ENCODE assay signal across 13 cellular contexts in the genomic region with DNA sequence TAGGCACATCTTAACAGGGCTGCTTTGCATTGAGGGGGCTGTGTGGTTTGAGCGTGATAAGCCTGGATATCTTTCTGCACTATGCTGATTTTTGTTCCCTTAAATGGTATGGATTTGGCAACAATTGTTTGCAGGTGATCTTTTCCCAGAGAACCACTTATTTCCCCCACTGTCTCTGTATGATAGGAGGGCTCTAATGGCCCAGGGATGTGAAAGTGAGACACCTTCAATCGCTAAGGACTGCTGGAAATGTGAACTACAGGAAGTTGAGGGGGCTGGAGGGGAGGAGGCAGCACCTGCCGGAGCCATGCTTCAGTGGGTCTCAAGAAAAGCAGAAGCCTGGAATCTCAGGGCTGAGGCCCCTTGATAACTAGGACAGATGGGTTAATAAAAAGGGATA. TPM values are rescaled to one million over a fixed set of nuclear protein-coding genes. Genes with fewer than 3 reads are reported as not detected.
DNase-seq lines count a peak whose midpoint lies in the region; ATAC-seq lines count a peak whose summit lies in the region.
"Had no signal": no experiment of that assay in that cellular context is flagged by ENCODE, and none has a peak within 500 bp of the region (broad histone marks: within the 10 kb centered on the region; RNA-seq: fewer than 3 reads in every experiment).

No MANE protein-coding gene starts in this region.

- DNase-seq in NCI-H1417 (lab: John Stamatoyannopoulos, UW) (peak in 2 of 3 experiments; percentile 42 to 66), NCI-H1417 treated with DMSO at 0.1 percent for 48 hours (lab: John Stamatoyannopoulos, UW) (no peak), NCI-H1436 (lab: John Stamatoyannopoulos, UW) (peak; percentile 71), naive B cell (peak; percentile 84), medulla oblongata (ENCODE audit: extremely low spot score) (no peak), NCI-H2227 treated with DMSO at 0.1 percent for 48 hours (lab: John Stamatoyannopoulos, UW) (no peak), glomerular visceral epithelial cell (ENCODE audit: extremely low spot score) (no peak)
- DNase-seq: HFFc6; MV-4-11; stimulated activated CD4-positive, alpha-beta T cell treated with anti-CD3 and anti-CD28 coated beads, Interleukin-4, amount 100 ng/mL, for 4 hours had no signal

- H3K27me3 Mint-ChIP-seq in naive B cell = no peaks in the 10 kb centered on the region

- peak; percentile 53 for ATAC-seq in HG02678 (IDR thresholded peaks at IDR 0.05; ENCODE audit: unreplicated experiment)
- ATAC-seq in naive B cell (ENCODE audit: low read depth in 2 of 2) = peak; percentile 81 to 84

- no peaks in the 10 kb centered on the region for H3K9me3 Mint-ChIP-seq in naive B cell
- H3K9me3 Mint-ChIP-seq: activated T-helper 2 cell treated with anti-CD3 and anti-CD28 coated beads, Interferon-gamma antibody, Interleukin-2, Interleukin-4, amounts not matched to agents 10 μg/mL and 5 μg/mL and 100 μg/mL, durations not matched to agents 14 hours and 24 hours and 36 hours; HFFc6 had no signal

- peaks cover 85 to 96% (median 93%) of the 10 kb centered on the region in 3 donors for H3K4me1 Mint-ChIP-seq in naive B cell

- peaks cover 14 to 52% of the 10 kb centered on the region in 2 donors for H3K36me3 Mint-ChIP-seq in naive B cell

- peak overlapping the region; percentile 79 to 99 (median 95) for H3K4me3 Mint-ChIP-seq in naive B cell
- H3K4me3 Mint-ChIP-seq: HFFc6, neural crest cell had no signal

- peak overlapping the region; percentile 76 to 97 (median 94) for H3K27ac Mint-ChIP-seq in naive B cell
- H3K27ac Mint-ChIP-seq: activated T-helper 2 cell treated with anti-CD3 and anti-CD28 coated beads, Interferon-gamma antibody, Interleukin-2, Interleukin-4, amounts not matched to agents 10 μg/mL and 5 μg/mL and 100 μg/mL, durations not matched to agents 14 hours and 24 hours and 36 hours; HFFc6 had no signal

RNA-seq across cellular contexts. Expression of a gene that starts 29.4 kb away (rescaled TPM):
- 100 to 1,000 TPM; 163 to 261 (median 214) TPM for polyA plus RNA-seq in naive B cell (ENCODE audit: low read depth in 6 of 6)

Comparison
In these comparisons a context has a peak if more than half of its experiments do, and no peak if none do; other contexts are left out.
1. DNase-seq: peak in NCI-H1417 (2 of 3), NCI-H1436 (single experiment) and naive B cell (single experiment); none in NCI-H1417 treated with DMSO at 0.1 percent for 48 hours (single experiment), medulla oblongata (single experiment), NCI-H2227 treated with DMSO at 0.1 percent for 48 hours (single experiment) and glomerular visceral epithelial cell (single experiment).